ENCODE assay signal across 17 cellular contexts in the genomic region with DNA sequence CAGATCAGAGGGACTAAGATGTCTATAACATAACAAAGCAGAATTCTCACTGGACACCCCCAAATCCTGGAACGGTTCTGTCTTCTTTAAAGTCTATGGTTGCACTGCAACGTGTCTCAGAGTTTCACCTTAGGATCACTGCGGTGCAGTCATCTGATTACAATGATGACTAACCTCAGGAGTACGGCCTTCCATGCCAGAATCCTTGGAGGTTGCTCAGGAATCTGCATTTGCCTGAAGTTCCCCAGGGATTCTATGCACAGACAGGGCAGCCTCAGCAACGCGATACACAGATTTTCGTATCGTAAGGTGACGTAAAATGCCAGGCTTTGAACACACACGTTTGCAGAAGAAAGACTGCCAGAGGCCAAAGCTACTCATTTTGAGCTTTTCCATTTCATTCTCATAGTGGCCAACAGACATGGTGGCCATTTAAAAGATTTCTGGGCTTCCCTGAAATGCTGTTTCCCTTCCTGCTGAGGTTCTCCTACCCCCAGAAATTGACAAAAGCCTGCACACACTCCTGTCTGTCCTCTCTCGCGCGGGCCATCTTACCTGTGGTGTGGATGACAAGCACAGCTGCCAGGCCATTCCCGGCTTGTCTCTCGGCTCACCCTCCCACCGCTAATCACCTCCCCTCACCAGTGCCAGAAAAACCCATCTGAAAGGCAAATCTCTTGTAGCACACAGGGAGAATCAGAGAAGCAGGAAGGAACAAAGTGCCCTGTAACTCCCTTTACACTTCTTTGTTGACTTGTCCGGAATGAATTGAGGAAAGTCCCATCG.
DNase-seq lines count a peak whose midpoint lies in the region; ATAC-seq and TF ChIP-seq lines count a peak whose summit lies in the region.
"Had no signal": no experiment of that assay in that cellular context is flagged by ENCODE, and none has a peak within 500 bp of the region (broad histone marks: within the 10 kb centered on the region; RNA-seq: fewer than 3 reads in every experiment).

No MANE protein-coding gene starts in this region.

- ATAC-seq in SK-N-SH treated with all-trans-retinoic acid at 6 μM for 48 hours, result peak; percentile 49; the same call in 2 of the 3 replicates
- ATAC-seq: activated naive CD4-positive, alpha-beta T cell treated with anti-CD3 and anti-CD28 coated beads, Interleukin-2, amount 50 U/mL, for 72 hours; left lung; stimulated activated effector memory CD8-positive, alpha-beta T cell treated with anti-CD3 and anti-CD28 coated beads, Interleukin-12 subunit alpha, Interleukin-12 subunit beta, amount 100 ng/mL, for 72 hours had no signal

- peaks cover 25% of the 10 kb centered on the region for H3K27me3 Mint-ChIP-seq in type B pancreatic cell

- DNase-seq in NCI-H2171 treated with DMSO at 0.1 percent for 48 hours (lab: John Stamatoyannopoulos, UW) (peak; percentile 33), NCI-H2171 (lab: John Stamatoyannopoulos, UW) (no peak), islet precursor cell (peak; percentile 71), type B pancreatic cell (ENCODE audit: extremely low spot score, unreplicated experiment) (no peak), AML-193 (lab: John Stamatoyannopoulos, UW) (no peak), DMS114 treated with DMSO at 0.1 percent for 48 hours (lab: John Stamatoyannopoulos, UW; ENCODE audit: unreplicated experiment) (no peak), HEK293T (ENCODE audit: extremely low spot score) (no peak)
- DNase-seq: activated CD4-positive, alpha-beta T cell treated with anti-CD3 and anti-CD28 coated beads, Interleukin-2, amount 50 U/mL, for 4 hours; activated T-cell treated with anti-CD3 and anti-CD28 coated beads, Interleukin-2, amount 50 U/mL, for 24 hours; CD4-positive, CD25-positive, alpha-beta regulatory T cell; effector CD4-positive, alpha-beta T cell; Karpas-422; left lung; NCI-H1105 treated with DMSO at 0.1 percent for 48 hours had no signal

- peak overlapping the region; percentile 33 for H3K27ac Mint-ChIP-seq in type B pancreatic cell
- H3K27ac Mint-ChIP-seq: activated naive CD4-positive, alpha-beta T cell treated with anti-CD3 and anti-CD28 coated beads, Interleukin-2, amount 50 U/mL, for 72 hours; activated T-cell treated with anti-CD3 and anti-CD28 coated beads, Interleukin-2, amount 50 U/mL, for 24 hours; CD4-positive, CD25-positive, alpha-beta regulatory T cell; stimulated activated effector memory CD8-positive, alpha-beta T cell treated with anti-CD3 and anti-CD28 coated beads, Interleukin-12 subunit alpha, Interleukin-12 subunit beta, amount 100 ng/mL, for 72 hours had no signal

- POLR2A ChIA-PET in HEK293T (lab: Yijun Ruan, JAX), result no interaction called here

- H3K4me3 Mint-ChIP-seq in type B pancreatic cell, result peak overlapping the region; percentile 15
- H3K4me3 Mint-ChIP-seq: activated T-cell treated with anti-CD3 and anti-CD28 coated beads, Interleukin-2, amount 50 U/mL, for 24 hours; CD4-positive, CD25-positive, alpha-beta regulatory T cell; stimulated activated effector memory CD8-positive, alpha-beta T cell treated with anti-CD3 and anti-CD28 coated beads, Interleukin-12 subunit alpha, Interleukin-12 subunit beta, amount 100 ng/mL, for 72 hours had no signal

- TF ChIP-seq CTCF in type B pancreatic cell (conservative IDR thresholded peaks at IDR 0.05), result no peak

- CTCF ChIA-PET in HEK293T (lab: Yijun Ruan, JAX), result no interaction called here

- peaks cover 68% of the 10 kb centered on the region for H3K4me1 Mint-ChIP-seq in type B pancreatic cell (ENCODE audit: unreplicated experiment)
- H3K4me1 Mint-ChIP-seq: CD4-positive, CD25-positive, alpha-beta regulatory T cell had no signal

- no peaks in the 10 kb centered on the region for H3K9me3 Mint-ChIP-seq in type B pancreatic cell
- H3K9me3 Mint-ChIP-seq: activated naive CD4-positive, alpha-beta T cell treated with anti-CD3 and anti-CD28 coated beads, Interleukin-2, amount 50 U/mL, for 72 hours; activated T-cell treated with anti-CD3 and anti-CD28 coated beads, Interleukin-2, amount 50 U/mL, for 24 hours; stimulated activated effector memory CD8-positive, alpha-beta T cell treated with anti-CD3 and anti-CD28 coated beads, Interleukin-12 subunit alpha, Interleukin-12 subunit beta, amount 100 ng/mL, for 72 hours had no signal

- H3K36me3 Mint-ChIP-seq in type B pancreatic cell, result no peaks in the 10 kb centered on the region
- H3K36me3 Mint-ChIP-seq: activated naive CD4-positive, alpha-beta T cell treated with anti-CD3 and anti-CD28 coated beads, Interleukin-2, amount 50 U/mL, for 72 hours; CD4-positive, CD25-positive, alpha-beta regulatory T cell; stimulated activated effector memory CD8-positive, alpha-beta T cell treated with anti-CD3 and anti-CD28 coated beads, Interleukin-12 subunit alpha, Interleukin-12 subunit beta, amount 100 ng/mL, for 72 hours had no signal

TF ChIP-seq in SK-N-SH treated with all-trans-retinoic acid at 6 μM for 48 hours, 23 proteins besides CTCF, POLR2A, EP300 and RAD21 (continues in another document):
- no peak for TF ChIP-seq OSR1 (CRISPR knock-in tag; IDR thresholded peaks at IDR 0.05)
- no peak for TF ChIP-seq ESRRG (CRISPR knock-in tag; IDR thresholded peaks at IDR 0.05)
- no peak for TF ChIP-seq SNAI2 (CRISPR knock-in tag; IDR thresholded peaks at IDR 0.05)
- TF ChIP-seq ARNTL (CRISPR knock-in tag; IDR thresholded peaks at IDR 0.05; ENCODE audit: borderline replicate concordance, low read depth), result no peak
- no peak for TF ChIP-seq ZFP3 (CRISPR knock-in tag; IDR thresholded peaks at IDR 0.05)
- TF ChIP-seq, protein P1, sequence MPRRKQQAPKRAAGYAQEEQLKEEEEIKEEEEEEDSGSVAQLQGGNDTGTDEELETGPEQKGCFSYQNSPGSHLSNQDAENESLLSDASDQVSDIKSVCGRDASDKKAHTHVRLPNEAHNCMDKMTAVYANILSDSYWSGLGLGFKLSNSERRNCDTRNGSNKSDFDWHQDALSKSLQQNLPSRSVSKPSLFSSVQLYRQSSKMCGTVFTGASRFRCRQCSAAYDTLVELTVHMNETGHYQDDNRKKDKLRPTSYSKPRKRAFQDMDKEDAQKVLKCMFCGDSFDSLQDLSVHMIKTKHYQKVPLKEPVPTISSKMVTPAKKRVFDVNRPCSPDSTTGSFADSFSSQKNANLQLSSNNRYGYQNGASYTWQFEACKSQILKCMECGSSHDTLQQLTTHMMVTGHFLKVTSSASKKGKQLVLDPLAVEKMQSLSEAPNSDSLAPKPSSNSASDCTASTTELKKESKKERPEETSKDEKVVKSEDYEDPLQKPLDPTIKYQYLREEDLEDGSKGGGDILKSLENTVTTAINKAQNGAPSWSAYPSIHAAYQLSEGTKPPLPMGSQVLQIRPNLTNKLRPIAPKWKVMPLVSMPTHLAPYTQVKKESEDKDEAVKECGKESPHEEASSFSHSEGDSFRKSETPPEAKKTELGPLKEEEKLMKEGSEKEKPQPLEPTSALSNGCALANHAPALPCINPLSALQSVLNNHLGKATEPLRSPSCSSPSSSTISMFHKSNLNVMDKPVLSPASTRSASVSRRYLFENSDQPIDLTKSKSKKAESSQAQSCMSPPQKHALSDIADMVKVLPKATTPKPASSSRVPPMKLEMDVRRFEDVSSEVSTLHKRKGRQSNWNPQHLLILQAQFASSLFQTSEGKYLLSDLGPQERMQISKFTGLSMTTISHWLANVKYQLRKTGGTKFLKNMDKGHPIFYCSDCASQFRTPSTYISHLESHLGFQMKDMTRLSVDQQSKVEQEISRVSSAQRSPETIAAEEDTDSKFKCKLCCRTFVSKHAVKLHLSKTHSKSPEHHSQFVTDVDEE (CRISPR knock-in tag; IDR thresholded peaks at IDR 0.05), result no peak

TF ChIP-seq in HEK293T, 16 proteins besides CTCF, POLR2A, EP300 and RAD21:
- TF ChIP-seq L3MBTL2 (conservative IDR thresholded peaks at IDR 0.05) (no peak), ARNT (IDR thresholded peaks at IDR 0.05) (no peak), ELF4 (IDR thresholded peaks at IDR 0.05) (no peak), BHLHE40 (IDR thresholded peaks at IDR 0.05; ENCODE audit: borderline replicate concordance) (no peak), FOXA1 (IDR thresholded peaks at IDR 0.05) (no peak), SP1 (IDR thresholded peaks at IDR 0.05) (no peak), TARDBP (IDR thresholded peaks at IDR 0.05) (no peak), FOXM1 (IDR thresholded peaks at IDR 0.05; ENCODE audit: borderline replicate concordance) (no peak), ZNF384 (IDR thresholded peaks at IDR 0.05) (no peak), NFRKB (IDR thresholded peaks at IDR 0.05) (no peak), SUZ12 (IDR thresholded peaks at IDR 0.05) (no peak), CTBP1 (IDR thresholded peaks at IDR 0.05; ENCODE audit: borderline replicate concordance) (no peak)
- TF ChIP-seq, protein P2, sequence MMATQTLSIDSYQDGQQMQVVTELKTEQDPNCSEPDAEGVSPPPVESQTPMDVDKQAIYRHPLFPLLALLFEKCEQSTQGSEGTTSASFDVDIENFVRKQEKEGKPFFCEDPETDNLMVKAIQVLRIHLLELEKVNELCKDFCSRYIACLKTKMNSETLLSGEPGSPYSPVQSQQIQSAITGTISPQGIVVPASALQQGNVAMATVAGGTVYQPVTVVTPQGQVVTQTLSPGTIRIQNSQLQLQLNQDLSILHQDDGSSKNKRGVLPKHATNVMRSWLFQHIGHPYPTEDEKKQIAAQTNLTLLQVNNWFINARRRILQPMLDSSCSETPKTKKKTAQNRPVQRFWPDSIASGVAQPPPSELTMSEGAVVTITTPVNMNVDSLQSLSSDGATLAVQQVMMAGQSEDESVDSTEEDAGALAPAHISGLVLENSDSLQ (IDR thresholded peaks at IDR 0.05), result no peak
TF ChIP-seq in HEK293T: peak in this region for 0.

Comparison
In these comparisons a context has a peak if more than half of its experiments do, and no peak if none do; other contexts are left out.
1. DNase-seq: peak in NCI-H2171 treated with DMSO at 0.1 percent for 48 hours (single experiment) and islet precursor cell (single experiment); none in NCI-H2171 (single experiment), type B pancreatic cell (single experiment), AML-193 (0 of 2), DMS114 treated with DMSO at 0.1 percent for 48 hours (single experiment) and HEK293T (single experiment).